1 cellular context compared by ENCODE assay signal in genomic region chr2:166081131-166081632, GRCh38.
TF ChIP-seq lines count a peak whose summit lies in the region.

No MANE protein-coding gene starts in this region.

TF ChIP-seq in HepG2, 621 proteins besides CTCF, POLR2A, EP300 and RAD21 (continued from another document):
- TF ChIP-seq, protein P1, sequence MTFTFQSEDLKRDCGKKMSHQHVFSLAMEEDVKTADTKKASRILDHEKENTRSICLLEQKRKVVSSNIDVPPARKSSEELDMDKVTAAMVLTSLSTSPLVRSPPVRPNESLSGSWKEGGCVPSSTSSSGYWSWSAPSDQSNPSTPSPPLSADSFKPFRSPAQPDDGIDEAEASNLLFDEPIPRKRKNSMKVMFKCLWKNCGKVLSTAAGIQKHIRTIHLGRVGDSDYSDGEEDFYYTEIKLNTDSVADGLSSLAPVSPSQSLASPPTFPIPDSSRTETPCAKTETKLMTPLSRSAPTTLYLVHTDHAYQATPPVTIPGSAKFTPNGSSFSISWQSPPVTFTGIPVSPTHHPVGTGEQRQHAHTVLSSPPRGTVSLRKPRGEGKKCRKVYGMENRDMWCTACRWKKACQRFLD (CRISPR knock-in tag; IDR thresholded peaks at IDR 0.05; ENCODE audit: borderline replicate concordance): no peak
- TF ChIP-seq FOXM1 (CRISPR knock-in tag; IDR thresholded peaks at IDR 0.05) (no peak), ARID3A (IDR thresholded peaks at IDR 0.05; ENCODE audit: low read depth, low read length) (no peak), ZNF430 (CRISPR knock-in tag; IDR thresholded peaks at IDR 0.05) (no peak), MAZ (IDR thresholded peaks at IDR 0.05; ENCODE audit: borderline replicate concordance, low read depth, low read length) (no peak), MAZ (CRISPR knock-in tag; IDR thresholded peaks at IDR 0.05; ENCODE audit: low read depth) (no peak), THAP8 (CRISPR knock-in tag; IDR thresholded peaks at IDR 0.05; ENCODE audit: borderline replicate concordance) (no peak), SP4 (CRISPR knock-in tag; IDR thresholded peaks at IDR 0.05) (no peak), ZNF143 (CRISPR knock-in tag; IDR thresholded peaks at IDR 0.05) (no peak), HINFP (CRISPR knock-in tag; IDR thresholded peaks at IDR 0.05; ENCODE audit: low read depth) (no peak), MTF2 (CRISPR knock-in tag; IDR thresholded peaks at IDR 0.05; ENCODE audit: borderline replicate concordance) (no peak)
- TF ChIP-seq, protein P2, sequence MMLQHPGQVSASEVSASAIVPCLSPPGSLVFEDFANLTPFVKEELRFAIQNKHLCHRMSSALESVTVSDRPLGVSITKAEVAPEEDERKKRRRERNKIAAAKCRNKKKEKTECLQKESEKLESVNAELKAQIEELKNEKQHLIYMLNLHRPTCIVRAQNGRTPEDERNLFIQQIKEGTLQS (CRISPR knock-in tag; IDR thresholded peaks at IDR 0.05): no peak
